ENCODE assay signal across 9 cellular contexts in the genomic region with DNA sequence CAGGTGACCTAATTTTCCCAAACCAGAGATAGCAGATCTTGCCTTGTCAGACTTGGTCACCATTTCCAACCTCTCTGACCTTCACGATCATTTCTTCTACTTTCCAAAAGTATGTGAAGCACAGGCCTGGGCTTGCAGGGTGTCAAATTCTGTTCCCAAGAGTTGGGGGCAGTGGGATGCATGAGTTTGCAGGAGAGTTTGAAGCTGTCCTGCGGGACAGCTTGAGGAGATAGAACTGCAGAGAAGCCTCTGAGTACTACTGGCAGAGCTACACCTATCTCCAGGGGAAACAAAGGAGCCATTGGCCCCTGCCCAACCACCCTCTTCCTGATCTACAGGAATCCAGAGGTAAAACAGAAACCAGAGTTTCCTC. TPM values are rescaled to one million over a fixed set of nuclear protein-coding genes. Genes with fewer than 3 reads are reported as not detected.
A peak's percentile ranks its signal among the peaks of the same experiment; 100 is the strongest.
DNase-seq lines count a peak whose midpoint lies in the region; ATAC-seq and TF ChIP-seq lines count a peak whose summit lies in the region.
"Had no signal": no experiment of that assay in that cellular context is flagged by ENCODE, and none has a peak within 500 bp of the region (broad histone marks: within the 10 kb centered on the region; RNA-seq: fewer than 3 reads in every experiment).

No MANE protein-coding gene starts in this region.

- DNase-seq in HCT116 (ENCODE audit: low read depth, low spot score) (no peak), right atrium auricular region (ENCODE audit: low spot score) (no peak), NCI-H2081 treated with DMSO at 0.1 percent for 48 hours (lab: John Stamatoyannopoulos, UW) (no peak), left lobe of liver (ENCODE audit: low spot score) (no peak)
- no peak for DNase-seq in activated CD4-positive, alpha-beta memory T cell treated with anti-CD3 and anti-CD28 coated beads, Interleukin-2, amount 10 ng/mL, durations not matched to agents 7 days and 5 days

- peak; percentile 32 for ATAC-seq in HCT116
- ATAC-seq in GM21717 (IDR thresholded peaks at IDR 0.05; ENCODE audit: unreplicated experiment): no peak
- ATAC-seq in HG02870 (IDR thresholded peaks at IDR 0.05; ENCODE audit: unreplicated experiment): no peak
- ATAC-seq in left lobe of liver: no peak

- no peaks in the 10 kb centered on the region for H3K27me3 Mint-ChIP-seq in activated CD4-positive, alpha-beta memory T cell treated with anti-CD3 and anti-CD28 coated beads, Interleukin-2, amount 10 ng/mL, durations not matched to agents 7 days and 5 days

- H3K4me2 ChIP-seq in HCT116 (ENCODE audit: low read length) (peak overlapping the region; percentile 65), skeletal muscle satellite cell (ENCODE audit: low read length) (peak overlapping the region; percentile 64)

- peak overlapping the region; percentile 73 for H3K27ac Mint-ChIP-seq in activated CD4-positive, alpha-beta memory T cell treated with anti-CD3 and anti-CD28 coated beads, Interleukin-2, amount 10 ng/mL, durations not matched to agents 7 days and 5 days

- no peak overlapping the region for H3K4me3 ChIP-seq in HCT116 (replicated peaks in 1 of 2; ENCODE audit: low read depth in 1 of 2, low read length in 2 of 2)
- peak overlapping the region; percentile 32 to 38 for H3K4me3 ChIP-seq in right atrium auricular region
- peak overlapping the region; percentile 45 for H3K4me3 ChIP-seq in skeletal muscle satellite cell (ENCODE audit: low read length)

- H3K9ac ChIP-seq in HCT116 (ENCODE audit: low read length) (0 out of 2 replicates have a peak overlapping the region, but pooled peaks have one; percentile 1), skeletal muscle satellite cell (ENCODE audit: low read depth, low read length) (peak overlapping the region; percentile 56)

- H3K4me3 Mint-ChIP-seq in activated CD4-positive, alpha-beta memory T cell treated with anti-CD3 and anti-CD28 coated beads, Interleukin-2, amount 10 ng/mL, durations not matched to agents 7 days and 5 days: peak overlapping the region; percentile 58

- TSS peak; percentile 92 for BruUV-seq in HCT116 (replicated peaks; lab: Mats Ljungman, UMichigan)

- no peaks in the 10 kb centered on the region for H4K20me1 ChIP-seq in HCT116 (ENCODE audit: insufficient read depth)

- TF ChIP-seq CTCF in HCT116 (IDR thresholded peaks at IDR 0.05 in 2 of 3, conservative IDR thresholded peaks at IDR 0.05 in 1 of 3; ENCODE audit: borderline replicate concordance in 1 of 3, insufficient read depth in 1 of 3, low read depth in 2 of 3, low read length in 2 of 3) (no peak), right atrium auricular region (IDR thresholded peaks at IDR 0.05) (no peak)

- no peaks in the 10 kb centered on the region for H3K36me3 ChIP-seq in HCT116 (ENCODE audit: control insufficient read depth in 1 of 2, insufficient read depth in 2 of 2, low read length in 2 of 2)
- no peaks in the 10 kb centered on the region for H3K36me3 ChIP-seq in right atrium auricular region
- H3K36me3 ChIP-seq in skeletal muscle satellite cell (ENCODE audit: insufficient read depth, low read length): no peaks in the 10 kb centered on the region

- peak overlapping the region; percentile 20; the same call in 1 of the 2 replicates for H3K27ac ChIP-seq in HCT116 (ENCODE audit: low read depth, low read length)
- H3K27ac ChIP-seq in right atrium auricular region: peak overlapping the region; percentile 96 to 98

- intact Hi-C loops in HCT116 (cut with micrococcal nuclease): no loop called here

- RAD21 ChIA-PET in HCT116 (lab: Charles Lee; ENCODE audit: low non-redundant PET in 1 of 2, low total read pairs in 2 of 2, uncharacterized antibody in 2 of 2, unreplicated experiment in 2 of 2): no interaction called here

- H3K36me3 Mint-ChIP-seq in activated CD4-positive, alpha-beta memory T cell treated with anti-CD3 and anti-CD28 coated beads, Interleukin-2, amount 10 ng/mL, durations not matched to agents 7 days and 5 days (ENCODE audit: low read depth): no peaks in the 10 kb centered on the region

- POLR2A ChIA-PET in HCT116 (lab: Charles Lee): interaction anchor here (1.1 kb wide), 1 partner anchor 51 kb away, joined by 3 read pairs; no protein-coding TSS in a partner anchor
- POLR2A ChIA-PET in activated CD4-positive, alpha-beta memory T cell treated with anti-CD3 and anti-CD28 coated beads, Interleukin-2, amount 10 ng/mL, durations not matched to agents 7 days and 5 days (lab: Charles Lee): interaction anchor here (1.0 to 15.0 kb wide), 6 partner anchors 8 to 67 kb away, joined by 3 to 582 read pairs (median 4); a partner anchor contains a TSS

- peak overlapping the region; percentile 86 for H2AFZ ChIP-seq in HCT116 (ENCODE audit: low read depth, low read length, poor library complexity, severe bottlenecking)

- no peaks in the 10 kb centered on the region for H3K9me3 Mint-ChIP-seq in activated CD4-positive, alpha-beta memory T cell treated with anti-CD3 and anti-CD28 coated beads, Interleukin-2, amount 10 ng/mL, durations not matched to agents 7 days and 5 days

- no peaks in the 10 kb centered on the region for H3K9me3 ChIP-seq in HCT116 (ENCODE audit: control insufficient read depth in 1 of 2, insufficient read depth in 1 of 2, low read depth in 1 of 2, low read length in 2 of 2)
- no peaks in the 10 kb centered on the region for H3K9me3 ChIP-seq in right atrium auricular region
- H3K9me3 ChIP-seq in skeletal muscle satellite cell (replicated peaks; ENCODE audit: low read length): no peaks in the 10 kb centered on the region

- no peaks in the 10 kb centered on the region for H3K79me2 ChIP-seq in HCT116 (ENCODE audit: insufficient read depth, low read length)

- CTCF ChIA-PET in HCT116 (lab: Charles Lee): no interaction called here
- CTCF ChIA-PET in activated CD4-positive, alpha-beta memory T cell treated with anti-CD3 and anti-CD28 coated beads, Interleukin-2, amount 10 ng/mL, durations not matched to agents 7 days and 5 days (lab: Charles Lee): interaction anchor here (1.6 to 11.3 kb wide), 2 partner anchors 13 to 23 kb away, joined by 6 to 349 read pairs; no protein-coding TSS in a partner anchor

- H3K4me1 ChIP-seq in HCT116 (ENCODE audit: control insufficient read depth in 1 of 2, insufficient read depth in 2 of 2, low read length in 2 of 2) (peaks cover 22 to 38% of the 10 kb centered on the region in 2 experiments), right atrium auricular region (peaks cover 0 to 67% of the 10 kb centered on the region in 2 donors), skeletal muscle satellite cell (ENCODE audit: control insufficient read depth, insufficient read depth, low read length) (peaks cover 43% of the 10 kb centered on the region)

- peaks cover 31% of the 10 kb centered on the region for H3K4me1 Mint-ChIP-seq in activated CD4-positive, alpha-beta memory T cell treated with anti-CD3 and anti-CD28 coated beads, Interleukin-2, amount 10 ng/mL, durations not matched to agents 7 days and 5 days

- no peak for TF ChIP-seq POLR2A in HCT116 (IDR thresholded peaks at IDR 0.05; ENCODE audit: borderline replicate concordance, extremely low read depth, insufficient read depth, insufficient read length)

- H3K9me2 ChIP-seq in HCT116 (ENCODE audit: insufficient read depth): no peaks in the 10 kb centered on the region

- no peak for TF ChIP-seq RAD21 in HCT116 (IDR thresholded peaks at IDR 0.05; ENCODE audit: low read depth)

- H3K27me3 ChIP-seq in HCT116 (ENCODE audit: insufficient read depth, low read length): no peaks in the 10 kb centered on the region
- no peaks in the 10 kb centered on the region for H3K27me3 ChIP-seq in right atrium auricular region
- H3K27me3 ChIP-seq in skeletal muscle satellite cell (ENCODE audit: control insufficient read depth, insufficient read depth, low read length): no peaks in the 10 kb centered on the region

TF ChIP-seq in HCT116, 20 proteins besides CTCF, POLR2A, EP300 and RAD21 (continues in another document):
- no peak for TF ChIP-seq EZH2phosphoT487 (IDR thresholded peaks at IDR 0.05; ENCODE audit: borderline replicate concordance)
- TF ChIP-seq FOSL1 (IDR thresholded peaks at IDR 0.05; ENCODE audit: low read depth): no peak
- TF ChIP-seq JUND (IDR thresholded peaks at IDR 0.05): no peak
- no peak for TF ChIP-seq POLR2AphosphoS5 (IDR thresholded peaks at IDR 0.05; ENCODE audit: low read depth, low read length)
- TF ChIP-seq CEBPB (IDR thresholded peaks at IDR 0.05; ENCODE audit: low read depth): no peak
- no peak for TF ChIP-seq ELF1 (IDR thresholded peaks at IDR 0.05; ENCODE audit: borderline replicate concordance, low read depth)
- no peak for TF ChIP-seq TCF7L2 (IDR thresholded peaks at IDR 0.05; ENCODE audit: borderline replicate concordance, extremely low read depth, insufficient read depth, insufficient read length)

RNA-seq across cellular contexts. Expression of a gene that starts 11.3 kb away (rescaled TPM):
- total RNA-seq in HCT116 (2021; ENCODE audit: unreplicated experiment) (2.5 TPM), right atrium auricular region (1,000 to 10,000 TPM in 1 of 2 donors, 100 to 1,000 TPM in 1; 898 to 1,186 TPM), left lobe of liver (66.5 TPM)
- polyA plus RNA-seq in HCT116 (2012): not detected in 2 replicates
- total RNA-seq in activated CD4-positive, alpha-beta memory T cell treated with anti-CD3 and anti-CD28 coated beads, Interleukin-2, amount 10 ng/mL, durations not matched to agents 7 days and 5 days: 100 to 1,000 TPM; 397 to 407 TPM
- total RNA-seq in skeletal muscle satellite cell (2012; rRNA removed): 139 and 159 TPM in 2 replicates

RNA-seq across cellular contexts. Expression of a gene that starts 20.6 kb away (rescaled TPM):
- total RNA-seq in HCT116 (2021; ENCODE audit: unreplicated experiment) (17.9 TPM), right atrium auricular region (10 to 100 TPM; 36.4 to 45.2 TPM), left lobe of liver (14.2 TPM)
- polyA plus RNA-seq in HCT116 (2012): 26.3 and 28.6 TPM in 2 replicates
- total RNA-seq in activated CD4-positive, alpha-beta memory T cell treated with anti-CD3 and anti-CD28 coated beads, Interleukin-2, amount 10 ng/mL, durations not matched to agents 7 days and 5 days: 10 to 100 TPM; 32.4 to 33.7 TPM
- 7.9 TPM in 2 replicates for total RNA-seq in skeletal muscle satellite cell (2012; rRNA removed)

RNA-seq across cellular contexts. Expression of a gene that starts 20.7 kb away (rescaled TPM):
- 1.1 TPM for total RNA-seq in HCT116 (2021; ENCODE audit: unreplicated experiment)
- 0.95 and 0.97 TPM in 2 replicates for polyA plus RNA-seq in HCT116 (2012)
- 1 to 10 TPM; 2.9 to 3.7 TPM for total RNA-seq in activated CD4-positive, alpha-beta memory T cell treated with anti-CD3 and anti-CD28 coated beads, Interleukin-2, amount 10 ng/mL, durations not matched to agents 7 days and 5 days
- total RNA-seq in right atrium auricular region: 1 to 10 TPM; 1.5 to 3.4 TPM
- 0.87 and 1.3 TPM in 2 replicates for total RNA-seq in skeletal muscle satellite cell (2012; rRNA removed)
- total RNA-seq in left lobe of liver: 0.65 TPM

RNA-seq across cellular contexts. Expression of a gene that starts 27.3 kb away (rescaled TPM):
- total RNA-seq in HCT116 (2021; ENCODE audit: unreplicated experiment): 12.4 TPM
- polyA plus RNA-seq in HCT116 (2012): 4.7 and 5.6 TPM in 2 replicates
- total RNA-seq in activated CD4-positive, alpha-beta memory T cell treated with anti-CD3 and anti-CD28 coated beads, Interleukin-2, amount 10 ng/mL, durations not matched to agents 7 days and 5 days: 10 to 100 TPM; 50.3 to 51.0 TPM
- total RNA-seq in right atrium auricular region: 10 to 100 TPM; 26.6 to 36.6 TPM
- total RNA-seq in skeletal muscle satellite cell (2012; rRNA removed): 22.6 and 23.2 TPM in 2 replicates
- total RNA-seq in left lobe of liver: 11.4 TPM

RNA-seq across cellular contexts. Expression of a gene that starts 36.4 kb away (rescaled TPM):
- total RNA-seq in HCT116 (2021; ENCODE audit: unreplicated experiment) (not detected), right atrium auricular region (100 to 1,000 TPM in 1 of 2 donors, 10 to 100 TPM in 1; 73.3 to 153 TPM), left lobe of liver (110 TPM)
- polyA plus RNA-seq in HCT116 (2012): not detected in 2 replicates
- not detected for total RNA-seq in activated CD4-positive, alpha-beta memory T cell treated with anti-CD3 and anti-CD28 coated beads, Interleukin-2, amount 10 ng/mL, durations not matched to agents 7 days and 5 days
- 2.2 TPM in 1 of 2 replicates, not detected in the other for total RNA-seq in skeletal muscle satellite cell (2012; rRNA removed)
- total RNA-seq: ureter had no signal

Comparison
In these comparisons a context has a peak if more than half of its experiments do, and no peak if none do; other contexts are left out.
1. H3K4me3 ChIP-seq: peak in right atrium auricular region (2 of 2) and skeletal muscle satellite cell (single experiment); none in HCT116 (0 of 2).
2. RNA of a gene that starts 11.3 kb away (total RNA-seq): 898 to 1,186 TPM in right atrium auricular region, 397 to 407 TPM in activated CD4-positive, alpha-beta memory T cell treated with anti-CD3 and anti-CD28 coated beads, Interleukin-2, amount 10 ng/mL, durations not matched to agents 7 days and 5 days and 66.5 TPM in left lobe of liver (single experiment); 2.5 TPM in HCT116 (single experiment); every median in the first group is over 10 times any median in the second.